Comparison of ENCODE assay signal across 9 cellular contexts in genomic region chr5:37717613-37718431, GRCh38.
DNase-seq lines count a peak whose midpoint lies in the region; ATAC-seq and TF ChIP-seq lines count a peak whose summit lies in the region.
"Had no signal": no experiment of that assay in that cellular context is flagged by ENCODE, and none has a peak within 500 bp of the region (broad histone marks: within the 10 kb centered on the region; RNA-seq: fewer than 3 reads in every experiment).

No MANE protein-coding gene starts in this region.

- H3K4ac ChIP-seq in IMR-90 (ENCODE audit: low read depth, low read length), result peak overlapping the region; percentile 59

- no peak overlapping the region for H2BK15ac ChIP-seq in IMR-90 (ENCODE audit: low read depth, low read length)

- CTCF ChIA-PET in IMR-90 (lab: Yijun Ruan, JAX), result interaction anchor here (0.7 to 1.2 kb wide), 2 partner anchors 77 to 176 kb away, joined by 3 read pairs; no protein-coding TSS in a partner anchor

- H3K36me3 ChIP-seq in IMR-90 (ENCODE audit: control insufficient read depth, insufficient read depth, low read length), result no peaks in the 10 kb centered on the region
- no peaks in the 10 kb centered on the region for H3K36me3 ChIP-seq in NT2/D1 (ENCODE audit: insufficient read depth, insufficient read length, low read length)
- H3K36me3 ChIP-seq in smooth muscle cell (ENCODE audit: low read depth), result no peaks in the 10 kb centered on the region
- H3K36me3 ChIP-seq: thoracic aorta had no signal

- POLR2A ChIA-PET in IMR-90 (lab: Charles Lee; ENCODE audit: unreplicated experiment), result interaction anchor here (0.7 kb wide), 1 partner anchor 677 kb away, joined by 3 read pairs; no protein-coding TSS in a partner anchor

- H3K4me2 ChIP-seq in IMR-90 (ENCODE audit: low read depth, low read length) (peak overlapping the region; percentile 30), smooth muscle cell (peak overlapping the region; percentile 79)

- H3K79me2 ChIP-seq in smooth muscle cell (ENCODE audit: low read depth), result no peaks in the 10 kb centered on the region

- H3K9ac ChIP-seq in IMR-90 (ENCODE audit: low read depth, low read length) (no peak overlapping the region), NT2/D1 (ENCODE audit: insufficient read length, low read depth) (no peak overlapping the region), smooth muscle cell (ENCODE audit: low read depth) (no peak overlapping the region)

- intact Hi-C loops in IMR-90 (cut with micrococcal nuclease), result loop anchor here (2.0 kb wide), 1 partner anchor 475 kb away; no protein-coding TSS in a partner anchor

- no peak for TF ChIP-seq POLR2A in IMR-90 (IDR thresholded peaks at IDR 0.05; ENCODE audit: low read depth, low read length)

- no peak overlapping the region for H4K5ac ChIP-seq in IMR-90 (ENCODE audit: low read depth, low read length)

- peaks cover 7% of the 10 kb centered on the region for H3F3A ChIP-seq in smooth muscle cell (ENCODE audit: low read depth)

- H3K4me1 ChIP-seq in IMR-90 (ENCODE audit: control insufficient read depth, insufficient read depth, low read length) (peaks cover 7% of the 10 kb centered on the region), NT2/D1 (ENCODE audit: insufficient read depth, insufficient read length) (no peaks in the 10 kb centered on the region), smooth muscle cell (ENCODE audit: low read depth) (peaks cover 30% of the 10 kb centered on the region)

- H4K91ac ChIP-seq in IMR-90 (ENCODE audit: insufficient read depth, low read depth, low read length), result peak overlapping the region; percentile 14; the same call in 1 of the 2 replicates

- no peak overlapping the region for H2BK5ac ChIP-seq in IMR-90 (ENCODE audit: low read depth, low read length, poor library complexity, severe bottlenecking)

- H3K27me3 ChIP-seq in IMR-90 (ENCODE audit: control insufficient read depth, insufficient read depth, low read length) (no peaks in the 10 kb centered on the region), NT2/D1 (ENCODE audit: insufficient read depth, insufficient read length) (no peaks in the 10 kb centered on the region), smooth muscle cell (ENCODE audit: low read depth) (no peaks in the 10 kb centered on the region)

- H3K4me3 ChIP-seq in IMR-90 (ENCODE audit: insufficient read depth, low read depth, low read length) (no peak overlapping the region), NT2/D1 (ENCODE audit: insufficient read length, low read depth) (no peak overlapping the region), smooth muscle cell (peak overlapping the region; percentile 9)
- H3K4me3 ChIP-seq: thoracic aorta had no signal

- H3K79me1 ChIP-seq in IMR-90 (ENCODE audit: low read depth in 1 of 2, low read length in 2 of 2), result no peaks in the 10 kb centered on the region

- in situ Hi-C loops in IMR-90 (cut with MboI; ENCODE audit: low sequenced_read_pairs), result no loop called here

- no peak overlapping the region for H4K8ac ChIP-seq in IMR-90 (ENCODE audit: low read depth in 2 of 2, low read length in 2 of 2)

- H2BK120ac ChIP-seq in IMR-90 (ENCODE audit: low read depth, low read length), result peak overlapping the region; percentile 50

- peak overlapping the region; percentile 53 for H3K23ac ChIP-seq in IMR-90 (ENCODE audit: low read depth, low read length)

- H3K18ac ChIP-seq in IMR-90 (ENCODE audit: low read depth, low read length), result no peak overlapping the region

- ATAC-seq in IMR-90 (ENCODE audit: low read depth), result peak; percentile 78
- no peak for ATAC-seq in GM18861 (IDR thresholded peaks at IDR 0.05; ENCODE audit: unreplicated experiment)
- ATAC-seq in HG03175 (IDR thresholded peaks at IDR 0.05; ENCODE audit: unreplicated experiment), result no peak

- peak overlapping the region; percentile 18; the same call in 1 of the 2 replicates for H3K27ac ChIP-seq in IMR-90 (ENCODE audit: insufficient read depth, low read length)
- peak overlapping the region; percentile 76 for H3K27ac ChIP-seq in smooth muscle cell (ENCODE audit: low read depth)

- peak; percentile 88 for DNase-seq in IMR-90
- peak; percentile 9 for DNase-seq in NT2/D1 (ENCODE audit: low read depth, low spot score)
- DNase-seq in fibroblast of peridontal ligament (ENCODE audit: extremely low read depth), result peak; percentile 70
- no peak for DNase-seq in smooth muscle cell (lab: John Stamatoyannopoulos, UW; ENCODE audit: unreplicated experiment)
- DNase-seq in GM19240 (ENCODE audit: insufficient read length, low spot score), result no peak
- DNase-seq in DMS114 treated with DMSO at 0.1 percent for 48 hours (lab: John Stamatoyannopoulos, UW; ENCODE audit: unreplicated experiment), result no peak

- H3K9me3 ChIP-seq in IMR-90 (ENCODE audit: control insufficient read depth, insufficient read depth, low read length) (no peaks in the 10 kb centered on the region), NT2/D1 (ENCODE audit: insufficient read depth, low read length) (no peaks in the 10 kb centered on the region), smooth muscle cell (replicated peaks; ENCODE audit: low read depth) (no peaks in the 10 kb centered on the region)
- H3K9me3 ChIP-seq: thoracic aorta had no signal

- no peak for TF ChIP-seq CTCF in IMR-90 (conservative IDR thresholded peaks at IDR 0.05; ENCODE audit: low read depth, low read length)
- no peak for TF ChIP-seq CTCF in smooth muscle cell (IDR thresholded peaks at IDR 0.05; ENCODE audit: borderline replicate concordance, insufficient read depth, poor library complexity, severe bottlenecking)

- H2AK5ac ChIP-seq in IMR-90 (ENCODE audit: low read depth, low read length), result peak overlapping the region; percentile 6; the same call in 1 of the 2 replicates

- H3K14ac ChIP-seq in IMR-90 (replicated peaks; ENCODE audit: low read depth, low read length), result 0 out of 2 replicates have a peak overlapping the region, but pooled peaks have one; percentile 10

- H2BK20ac ChIP-seq in IMR-90 (ENCODE audit: low read depth, low read length), result peak overlapping the region; percentile 13; the same call in 1 of the 2 replicates

- no peak for TF ChIP-seq RAD21 in IMR-90 (IDR thresholded peaks at IDR 0.05; ENCODE audit: low read length)

- BruUV-seq in IMR-90 (replicated peaks; lab: Mats Ljungman, UMichigan), result no TSS peak

- dilution Hi-C loops in IMR-90 (cut with HindIII; ENCODE audit: low sequenced_read_pairs, unreplicated experiment), result no loop called here

- peak overlapping the region; percentile 12 for H2AK9ac ChIP-seq in IMR-90 (replicated peaks; ENCODE audit: low read depth, low read length, poor library complexity)

- WGBS in IMR-90 (ENCODE audit: extremely low coverage in 2 of 2, insufficient read length in 1 of 2), 2 experiments, result 7% methylated on average over 3 of the region's 8 CpGs; no CpG with 5 or more reads in 1 of the 2 experiments
- 7% methylated on average over 8 of the region's 8 CpGs for WGBS in smooth muscle cell (ENCODE audit: low lambda C conversion rate)

- peaks cover 11% of the 10 kb centered on the region; the same call in 1 of the 2 replicates for H4K20me1 ChIP-seq in IMR-90 (ENCODE audit: insufficient read depth, low read length)
- H4K20me1 ChIP-seq in smooth muscle cell (ENCODE audit: low read depth), result no peaks in the 10 kb centered on the region

- H3K56ac ChIP-seq in IMR-90 (ENCODE audit: extremely low read depth, insufficient read depth, low read length), result no peak overlapping the region

- peaks cover 8% of the 10 kb centered on the region; the same call in 1 of the 2 replicates for H3K9me1 ChIP-seq in IMR-90 (ENCODE audit: insufficient read depth, low read length)

- H2AFZ ChIP-seq in IMR-90 (replicated peaks; ENCODE audit: low read length, poor library complexity) (no peak overlapping the region), smooth muscle cell (ENCODE audit: low read depth) (no peak overlapping the region)

TF ChIP-seq in IMR-90, 13 proteins besides CTCF, POLR2A, EP300 and RAD21:
- TF ChIP-seq BHLHE40 (IDR thresholded peaks at IDR 0.05; ENCODE audit: low read depth, low read length) (peak; percentile 88), SMC3 (IDR thresholded peaks at IDR 0.05; ENCODE audit: low read depth, low read length) (no peak), FOS (IDR thresholded peaks at IDR 0.05; ENCODE audit: low read depth, low read length) (0 out of 2 replicates have a peak, but pooled peaks have one; percentile 37), MXI1 (IDR thresholded peaks at IDR 0.05; ENCODE audit: borderline replicate concordance, low read depth, low read length) (peak; percentile 96), CEBPB (IDR thresholded peaks at IDR 0.05; ENCODE audit: low read depth, low read length) (no peak), ELK1 (IDR thresholded peaks at IDR 0.05; ENCODE audit: borderline replicate concordance, low read depth, low read length) (no peak), MAFK (IDR thresholded peaks at IDR 0.05; ENCODE audit: low read depth, low read length) (no peak), USF2 (IDR thresholded peaks at IDR 0.05; ENCODE audit: low read depth, low read length) (peak; percentile 46; the same call in 1 of the 2 replicates)

Comparison
In these comparisons a context has a peak if more than half of its experiments do, and no peak if none do; other contexts are left out.
1. DNase-seq: peak in IMR-90 (single experiment), NT2/D1 (single experiment) and fibroblast of peridontal ligament (single experiment); none in smooth muscle cell (single experiment), GM19240 (single experiment) and DMS114 treated with DMSO at 0.1 percent for 48 hours (single experiment).